In the genomic region with DNA sequence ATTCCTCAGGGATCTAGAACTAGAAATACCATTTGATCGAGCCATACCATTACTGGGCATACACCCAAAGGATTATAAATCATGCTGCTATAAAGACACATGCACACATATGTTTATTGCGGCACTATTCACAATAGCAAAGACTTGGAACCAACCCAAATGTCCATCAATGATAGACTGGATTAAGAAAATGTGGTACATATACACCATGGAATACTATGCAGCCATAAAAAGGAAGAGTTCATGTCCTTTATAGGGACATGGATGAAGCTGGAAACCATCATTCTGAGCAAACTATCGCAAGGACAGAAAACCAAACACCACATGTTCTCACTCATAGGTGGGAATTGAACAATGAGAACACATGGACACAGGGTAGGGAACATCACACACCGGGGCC, we compare ENCODE assay signal across 3 cellular contexts. TPM values are rescaled to one million over a fixed set of nuclear protein-coding genes. Genes with fewer than 3 reads are reported as not detected.
"Had no signal": no experiment of that assay in that cellular context is flagged by ENCODE, and none has a peak within 500 bp of the region (broad histone marks: within the 10 kb centered on the region; RNA-seq: fewer than 3 reads in every experiment).

No MANE protein-coding gene starts in this region.

RNA-seq across cellular contexts. Expression of a gene that starts 3.1 kb away (rescaled TPM):
- total RNA-seq: MCF 10A had no signal

RNA-seq across cellular contexts. Expression of a gene that starts 19.5 kb away (rescaled TPM):
- total RNA-seq: LHCN-M2, M059J, MCF 10A had no signal

RNA-seq across cellular contexts. Expression of a gene that starts 38.0 kb away (rescaled TPM):
- total RNA-seq: LHCN-M2, MCF 10A had no signal
